12 cellular contexts compared by ENCODE assay signal in genomic region chr16:1778200-1779179, GRCh38. TPM values are rescaled to one million over a fixed set of nuclear protein-coding genes. Genes with fewer than 3 reads are reported as not detected.
DNase-seq lines count a peak whose midpoint lies in the region; ATAC-seq and TF ChIP-seq lines count a peak whose summit lies in the region.
"Had no signal": no experiment of that assay in that cellular context is flagged by ENCODE, and none has a peak within 500 bp of the region (broad histone marks: within the 10 kb centered on the region; RNA-seq: fewer than 3 reads in every experiment).

No MANE protein-coding gene starts in this region.

- POLR2A ChIA-PET in activated B cell treated with CpG ODN at 0.5 μM for 24 hours (lab: Charles Lee), result interaction anchor here (0.9 kb wide), 2 partner anchors 9 to 186 kb away, joined by 3 to 5 read pairs; partner anchors contain the start of gene RPS2

- intact Hi-C loops in activated B cell treated with CpG ODN at 0.5 μM for 24 hours (cut with micrococcal nuclease), result no loop called here

- H3K27me3 Mint-ChIP-seq in activated B cell treated with CpG ODN at 0.5 μM for 24 hours, result no peaks in the 10 kb centered on the region
- no peaks in the 10 kb centered on the region for H3K27me3 Mint-ChIP-seq in nephron (ENCODE audit: low read depth)
- H3K27me3 Mint-ChIP-seq: activated CD8-positive, alpha-beta memory T cell treated with anti-CD3 and anti-CD28 coated beads, Interleukin-2, amount 10 ng/mL, durations not matched to agents 7 days and 5 days had no signal

- H3K4me3 Mint-ChIP-seq in activated B cell treated with CpG ODN at 0.5 μM for 24 hours, result no peak overlapping the region
- H3K4me3 Mint-ChIP-seq in nephron, result peak overlapping the region; percentile 19 to 43 (median 26)
- H3K4me3 Mint-ChIP-seq: activated CD8-positive, alpha-beta memory T cell treated with anti-CD3 and anti-CD28 coated beads, Interleukin-2, amount 10 ng/mL, durations not matched to agents 7 days and 5 days had no signal

- peaks cover 10% of the 10 kb centered on the region for H3K36me3 Mint-ChIP-seq in activated B cell treated with CpG ODN at 0.5 μM for 24 hours (ENCODE audit: low read depth)
- no peaks in the 10 kb centered on the region for H3K36me3 Mint-ChIP-seq in nephron (ENCODE audit: low read depth)
- H3K36me3 Mint-ChIP-seq: activated CD8-positive, alpha-beta memory T cell treated with anti-CD3 and anti-CD28 coated beads, Interleukin-2, amount 10 ng/mL, durations not matched to agents 7 days and 5 days had no signal

- H3K4me1 Mint-ChIP-seq in activated B cell treated with CpG ODN at 0.5 μM for 24 hours, result peaks cover 23% of the 10 kb centered on the region
- peaks cover 9% of the 10 kb centered on the region for H3K4me1 Mint-ChIP-seq in nephron

- peak overlapping the region; percentile 41 for H3K27ac Mint-ChIP-seq in activated B cell treated with CpG ODN at 0.5 μM for 24 hours
- H3K27ac Mint-ChIP-seq in nephron, result no peak overlapping the region
- H3K27ac Mint-ChIP-seq: activated CD8-positive, alpha-beta memory T cell treated with anti-CD3 and anti-CD28 coated beads, Interleukin-2, amount 10 ng/mL, durations not matched to agents 7 days and 5 days had no signal

- CTCF ChIA-PET in activated B cell treated with CpG ODN at 0.5 μM for 24 hours (lab: Charles Lee), result no interaction called here

- no peaks in the 10 kb centered on the region for H3K9me3 Mint-ChIP-seq in activated B cell treated with CpG ODN at 0.5 μM for 24 hours
- no peaks in the 10 kb centered on the region for H3K9me3 Mint-ChIP-seq in nephron

- no peak for ATAC-seq in activated B cell treated with CpG ODN at 0.5 μM for 24 hours (ENCODE audit: low read depth)
- ATAC-seq: activated CD8-positive, alpha-beta memory T cell treated with anti-CD3 and anti-CD28 coated beads, Interleukin-2, amount 10 ng/mL, durations not matched to agents 7 days and 5 days had no signal

- peak; percentile 22 for TF ChIP-seq POLR2A in GM15510 (IDR thresholded peaks at IDR 0.05; ENCODE audit: borderline replicate concordance, extremely low read depth, insufficient read length)

- TF ChIP-seq CTCF in activated B cell treated with CpG ODN at 0.5 μM for 24 hours (IDR thresholded peaks at IDR 0.05), result no peak
- TF ChIP-seq CTCF in nephron (IDR thresholded peaks at IDR 0.05; ENCODE audit: unreplicated experiment in 3 of 3), result no peak

- DNase-seq in activated B cell treated with CpG ODN at 0.5 μM for 24 hours (no peak), putamen (ENCODE audit: low spot score) (no peak), NCI-H524 treated with DMSO at 0.1 percent for 48 hours (lab: John Stamatoyannopoulos, UW) (no peak), NCI-H510A treated with DMSO at 0.1 percent for 48 hours (lab: John Stamatoyannopoulos, UW) (no peak)
- DNase-seq: activated CD8-positive, alpha-beta memory T cell treated with anti-CD3 and anti-CD28 coated beads, Interleukin-2, amount 10 ng/mL, durations not matched to agents 7 days and 5 days; KBM-7; NCI-H1436 treated with DMSO at 0.1 percent for 48 hours; NCI-H526; RPMI8226; thyroid gland had no signal

RNA-seq across cellular contexts. Expression of gene SPSB3, which starts 3.9 kb away (rescaled TPM):
- 36.4 and 40.3 TPM in 2 replicates for total RNA-seq in activated B cell treated with CpG ODN at 0.5 μM for 24 hours

RNA-seq across cellular contexts. Expression of gene NUBP2, which starts 4.3 kb away (rescaled TPM):
- 53.7 and 54.2 TPM in 2 replicates for total RNA-seq in activated B cell treated with CpG ODN at 0.5 μM for 24 hours

RNA-seq across cellular contexts. Expression of gene MRPS34, which starts 5.6 kb away (rescaled TPM):
- 60.9 and 65.1 TPM in 2 replicates for total RNA-seq in activated B cell treated with CpG ODN at 0.5 μM for 24 hours

RNA-seq across cellular contexts. Expression of gene EME2, which starts 5.9 kb away (rescaled TPM):
- total RNA-seq in activated B cell treated with CpG ODN at 0.5 μM for 24 hours, result 37.1 and 49.9 TPM in 2 replicates

RNA-seq across cellular contexts. Expression of gene NME3, which starts 7.1 kb away (rescaled TPM):
- 54.1 and 57.8 TPM in 2 replicates for total RNA-seq in activated B cell treated with CpG ODN at 0.5 μM for 24 hours
